In genomic region chr2:149226790-149227189, GRCh38 we compare ENCODE assay signal across 1 cellular context.
A peak's percentile ranks its signal among the peaks of the same experiment; 100 is the strongest.
TF ChIP-seq lines count a peak whose summit lies in the region.

No MANE protein-coding gene starts in this region.

TF ChIP-seq in K562, 482 proteins besides CTCF, POLR2A, EP300 and RAD21 (continued from another document):
- peak; percentile 49 for TF ChIP-seq PKNOX1 (IDR thresholded peaks at IDR 0.05)
- no peak for TF ChIP-seq BRD9 (IDR thresholded peaks at IDR 0.05; ENCODE audit: low read depth, partially characterized antibody)
